In the genomic region with DNA sequence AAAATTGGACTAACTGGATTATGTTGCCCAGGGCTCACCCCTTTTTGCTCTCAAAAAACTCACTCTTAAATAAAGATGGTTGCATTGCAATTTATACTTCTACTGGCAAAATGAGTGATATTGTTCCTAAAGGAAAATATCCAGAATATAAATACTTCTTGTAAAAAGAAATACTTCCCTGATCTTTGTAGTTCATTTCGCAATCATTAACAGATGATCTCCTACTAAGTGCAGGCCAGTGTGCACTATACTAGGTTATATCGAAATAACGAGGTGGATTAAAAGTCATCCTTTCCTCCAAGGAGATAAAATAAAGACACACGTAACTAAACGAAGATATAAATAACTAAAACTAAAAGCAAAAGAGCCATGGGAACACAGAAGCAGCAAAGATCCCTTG, we compare ENCODE assay signal across 30 cellular contexts.
"Had no signal": no experiment of that assay in that cellular context is flagged by ENCODE, and none has a peak within 500 bp of the region (broad histone marks: within the 10 kb centered on the region; RNA-seq: fewer than 3 reads in every experiment).

No MANE protein-coding gene starts in this region.

- FAIRE-seq: astrocyte, bronchial epithelial cell had no signal

- H3K27me3 ChIP-seq: adrenal gland, ascending aorta, body of pancreas, brain microvascular endothelial cell, breast epithelium, cardiac muscle cell had no signal

- ATAC-seq: activated naive CD4-positive, alpha-beta T cell treated with anti-CD3 and anti-CD28 coated beads, Interleukin-2, amount 50 U/mL, for 72 hours; activated naive CD8-positive, alpha-beta T cell treated with anti-CD3 and anti-CD28 coated beads, Interleukin-2, amount 50 U/mL, for 24 hours; activated T-cell treated with anti-CD3 and anti-CD28 coated beads, Interleukin-2, amount 50 U/mL, for 4 hours; activated T-cell treated with anti-CD3 and anti-CD28 coated beads, Interleukin-2, amount 50 U/mL, for 72 hours; activated T-helper 17 cell treated with anti-CD3 and anti-CD28 coated beads, Interleukin-2, amount 50 U/mL, for 72 hours; body of pancreas had no signal

- DNase-seq: activated effector memory CD4-positive, alpha-beta T cell treated with anti-CD3 and anti-CD28 coated beads, Interleukin-2, amount 50 U/mL, for 16 hours; activated effector memory CD4-positive, alpha-beta T cell treated with Interleukin-2 at 50 U/mL for 16 hours; activated gamma-delta T cell; activated gamma-delta T cell treated with Interleukin-2 at 50 U/mL for 16 hours; activated naive CD4-positive, alpha-beta T cell; activated naive CD4-positive, alpha-beta T cell treated with anti-CD3 and anti-CD28 coated beads for 36 hours; activated naive CD4-positive, alpha-beta T cell treated with anti-CD3 and anti-CD28 coated beads, Interleukin-2, amount 10 ng/mL, durations not matched to agents 7 days and 5 days; activated naive CD4-positive, alpha-beta T cell treated with anti-CD3 and anti-CD28 coated beads, Interleukin-2, amount 50 U/mL, for 16 hours; activated naive CD4-positive, alpha-beta T cell treated with Interleukin-2 at 50 U/mL for 16 hours; activated naive CD8-positive, alpha-beta T cell treated with anti-CD3 and anti-CD28 coated beads for 36 hours; activated naive CD8-positive, alpha-beta T cell treated with anti-CD3 and anti-CD28 coated beads, Interleukin-2, amount 10 ng/mL, durations not matched to agents 7 days and 5 days; activated naive CD8-positive, alpha-beta T cell treated with anti-CD3 and anti-CD28 coated beads, Interleukin-2, amount 50 U/mL, for 24 hours; activated T-cell treated with anti-CD3 and anti-CD28 coated beads, Interleukin-2, amount 50 U/mL, for 24 hours; activated T-cell treated with anti-CD3 and anti-CD28 coated beads, Interleukin-2, amount 50 U/mL, for 4 hours; activated T-cell treated with anti-CD3 and anti-CD28 coated beads, Interleukin-2, amount 50 U/mL, for 48 hours; activated T-cell treated with anti-CD3 and anti-CD28 coated beads, Interleukin-2, amount 50 U/mL, for 72 hours; adrenal gland; amniotic stem cell; aorta; body of pancreas; brain microvascular endothelial cell; central memory CD4-positive, alpha-beta T cell; cerebellar nuclear complex had no signal

- H3K27ac ChIP-seq: adrenal gland, ascending aorta, body of pancreas, brain microvascular endothelial cell, breast epithelium, cardiac muscle cell had no signal

- H3K4me1 ChIP-seq: adrenal gland, ascending aorta, body of pancreas, breast epithelium had no signal

- H3K9me3 ChIP-seq: adrenal gland, ascending aorta had no signal

- H3K36me3 ChIP-seq: adrenal gland, ascending aorta, brain microvascular endothelial cell, breast epithelium, cardiac muscle cell had no signal

- H3K4me3 ChIP-seq: adrenal gland, ascending aorta, body of pancreas, breast epithelium, cardiac muscle cell had no signal
